In genomic region chr3:129439381-129439816, GRCh38 we compare ENCODE assay signal across 8 cellular contexts. TPM values are rescaled to one million over a fixed set of nuclear protein-coding genes. Genes with fewer than 3 reads are reported as not detected.
A peak's percentile ranks its signal among the peaks of the same experiment; 100 is the strongest.
DNase-seq lines count a peak whose midpoint lies in the region; ATAC-seq and TF ChIP-seq lines count a peak whose summit lies in the region.

No MANE protein-coding gene starts in this region.

- H3F3A ChIP-seq in SK-N-SH (replicated peaks; ENCODE audit: insufficient read depth), result peaks cover 13% of the 10 kb centered on the region

- DNase-seq in NCI-H748 (lab: John Stamatoyannopoulos, UW; ENCODE audit: unreplicated experiment) (peak; percentile 44), NCI-H748 treated with DMSO at 0.1 percent for 48 hours (lab: John Stamatoyannopoulos, UW) (no peak), SK-N-SH (no peak), brain microvascular endothelial cell (no peak), inferior parietal cortex (ENCODE audit: extremely low spot score) (peak; percentile 20)
- peak; percentile 57 to 60 for DNase-seq in stimulated activated CD4-positive, alpha-beta T cell treated with anti-CD3 and anti-CD28 coated beads, Interleukin-2, amount 100 ng/mL, for 24 hours
- no peak for DNase-seq in NK-92 treated with Interleukin-12 subunit alpha and Interleukin-12 subunit beta, amount 100 ng/mL, for 24 hours (lab: John Stamatoyannopoulos, UW)

- TF ChIP-seq RAD21 in SK-N-SH (IDR thresholded peaks at IDR 0.05; ENCODE audit: low read length), result no peak

- POLR2A ChIA-PET in SK-N-SH (lab: Yijun Ruan, JAX), result interaction anchor here (0.7 to 2.3 kb wide), 5 partner anchors 9 to 162 kb away, joined by 3 to 12 read pairs (median 3); partner anchors contain the start of gene EFCAB12

- H3K36me3 ChIP-seq in SK-N-SH (replicated peaks in 1 of 2; ENCODE audit: control insufficient read depth in 1 of 2, insufficient read depth in 2 of 2, low read length in 1 of 2) (peaks cover 35 to 38% of the 10 kb centered on the region in 2 experiments), brain microvascular endothelial cell (replicated peaks) (peaks cover 2% of the 10 kb centered on the region)

- H3K27me3 ChIP-seq in SK-N-SH (ENCODE audit: insufficient read depth), result no peaks in the 10 kb centered on the region
- no peaks in the 10 kb centered on the region for H3K27me3 ChIP-seq in brain microvascular endothelial cell (replicated peaks)

- CTCF ChIA-PET in SK-N-SH (lab: Yijun Ruan, JAX), result interaction anchor here (1.0 kb wide), 1 partner anchor 123 kb away, joined by 3 read pairs; a partner anchor contains a TSS

- H3K4me1 ChIP-seq in SK-N-SH (ENCODE audit: control insufficient read depth in 1 of 2, insufficient read depth in 2 of 2, low read depth in 1 of 2, low read length in 1 of 2), result peaks cover 19 to 31% of the 10 kb centered on the region in 2 experiments; a peak in 3 of 4 replicates

- H3K9me2 ChIP-seq in SK-N-SH, result no peaks in the 10 kb centered on the region

- peaks cover 59% of the 10 kb centered on the region for H3K79me2 ChIP-seq in SK-N-SH (ENCODE audit: insufficient read depth)

- TF ChIP-seq EP300 in SK-N-SH (IDR thresholded peaks at IDR 0.05; ENCODE audit: borderline replicate concordance in 1 of 2, low read depth in 1 of 2, low read length in 1 of 2), result no peak

- TF ChIP-seq CTCF in SK-N-SH (IDR thresholded peaks at IDR 0.05), result no peak
- no peak for TF ChIP-seq CTCF in brain microvascular endothelial cell (IDR thresholded peaks at IDR 0.05; ENCODE audit: low read depth, low read length, missing control alignments)

- in situ Hi-C loops in brain microvascular endothelial cell (cut with HindIII; ENCODE audit: low pct_ligation_motif_present, low sequenced_read_pairs), result no loop called here

- no peaks in the 10 kb centered on the region for H4K20me1 ChIP-seq in SK-N-SH (ENCODE audit: insufficient read depth)

- H3K9me3 ChIP-seq in SK-N-SH, result no peaks in the 10 kb centered on the region

- peak; percentile 19 for ATAC-seq in HG03432 (IDR thresholded peaks at IDR 0.05; ENCODE audit: unreplicated experiment)

- peak overlapping the region; percentile 92 for H3K9ac ChIP-seq in SK-N-SH

- H3K4me2 ChIP-seq in SK-N-SH, result peak overlapping the region; percentile 80

- H3K27ac ChIP-seq in SK-N-SH (ENCODE audit: low read depth in 2 of 2, low read length in 1 of 2) (peak overlapping the region; percentile 65 to 82; a peak in 3 of 4 replicates), brain microvascular endothelial cell (peak overlapping the region; percentile 45)

- H2AFZ ChIP-seq in SK-N-SH (ENCODE audit: low read depth), result peak overlapping the region; percentile 90

- H3K4me3 ChIP-seq in SK-N-SH (ENCODE audit: low read depth in 2 of 2, low read length in 1 of 2), result peak overlapping the region; percentile 82 to 93
- H3K4me3 ChIP-seq in brain microvascular endothelial cell (ENCODE audit: low read depth, low read length), result peak overlapping the region; percentile 97

- 0% methylated on average over 9 of the region's 16 CpGs for WGBS in SK-N-SH (ENCODE audit: low lambda C conversion rate)

TF ChIP-seq in SK-N-SH, 30 proteins besides CTCF, POLR2A, EP300 and RAD21:
- no peak for TF ChIP-seq POLR2AphosphoS5 (IDR thresholded peaks at IDR 0.05; ENCODE audit: low read depth, low read length)
- TF ChIP-seq RCOR1 (IDR thresholded peaks at IDR 0.05; ENCODE audit: low read length), result no peak
- TF ChIP-seq SIN3A (IDR thresholded peaks at IDR 0.05; ENCODE audit: borderline replicate concordance, low read depth, low read length), result no peak
TF ChIP-seq in SK-N-SH: peak in this region for 0.

RNA-seq across cellular contexts. Expression of gene MBD4, which starts 0.3 kb away (rescaled TPM):
- polyA plus RNA-seq in SK-N-SH (2012; rRNA removed), result 11.1 and 11.7 TPM in 2 replicates
- polyA plus RNA-seq in SK-N-SH (2012; cell fraction: cytosol; rRNA removed), result 10.3 and 12.7 TPM in 2 replicates
- polyA plus RNA-seq in SK-N-SH (2012; cell fraction: nucleus; rRNA removed), result 32.7 and 35.4 TPM in 2 replicates

RNA-seq across cellular contexts. Expression of gene IFT122, which starts 0.6 kb away (rescaled TPM):
- polyA plus RNA-seq in SK-N-SH (2012; rRNA removed), result 20.1 and 20.8 TPM in 2 replicates
- 9.0 and 11.9 TPM in 2 replicates for polyA plus RNA-seq in SK-N-SH (2012; cell fraction: cytosol; rRNA removed)
- polyA plus RNA-seq in SK-N-SH (2012; cell fraction: nucleus; rRNA removed), result 60.6 and 73.3 TPM in 2 replicates

RNA-seq across cellular contexts. Expression of gene EFCAB12, which starts 11.0 kb away (rescaled TPM):
- polyA plus RNA-seq in SK-N-SH (2012; rRNA removed), result 0.26 and 0.38 TPM in 2 replicates
- 0.04 and 0.09 TPM in 2 replicates for polyA plus RNA-seq in SK-N-SH (2012; cell fraction: cytosol; rRNA removed)
- polyA plus RNA-seq in SK-N-SH (2012; cell fraction: nucleus; rRNA removed), result 1.7 and 1.8 TPM in 2 replicates

Comparison
In these comparisons a context has a peak if more than half of its experiments do, and no peak if none do; other contexts are left out.
1. DNase-seq: peak in NCI-H748 (single experiment), inferior parietal cortex (single experiment) and stimulated activated CD4-positive, alpha-beta T cell treated with anti-CD3 and anti-CD28 coated beads, Interleukin-2, amount 100 ng/mL, for 24 hours (2 of 2); none in NCI-H748 treated with DMSO at 0.1 percent for 48 hours (single experiment), SK-N-SH (single experiment), brain microvascular endothelial cell (single experiment) and NK-92 treated with Interleukin-12 subunit alpha and Interleukin-12 subunit beta, amount 100 ng/mL, for 24 hours (single experiment).